Comparison of ENCODE assay signal across 23 cellular contexts in genomic region chr2:52194342-52194741, GRCh38.
"Had no signal": no experiment of that assay in that cellular context is flagged by ENCODE, and none has a peak within 500 bp of the region (broad histone marks: within the 10 kb centered on the region; RNA-seq: fewer than 3 reads in every experiment).

No MANE protein-coding gene starts in this region.

- FAIRE-seq: endometrium, islet of Langerhans, keratinocyte had no signal

- H3K9me3 ChIP-seq: esophagus squamous epithelium, gastroesophageal sphincter, heart left ventricle, lower lobe of right lung, mucosa of descending colon had no signal

- DNase-seq: effector CD8-positive, alpha-beta T cell; effector memory CD8-positive, alpha-beta T cell; endodermal cell; erythroblast; esophagus squamous epithelium; foreskin fibroblast; foreskin melanocyte; heart left ventricle; hippocampal formation; left cardiac atrium; left lung; left ventricle myocardium superior; lower lobe of right lung; mesenchymal stem cell; mucosa of descending colon; naive B cell had no signal

- H3K4me3 ChIP-seq: coronary artery, esophagus squamous epithelium, gastroesophageal sphincter, heart left ventricle, left lung, lower lobe of right lung, mucosa of descending colon had no signal

- H3K4me1 ChIP-seq: esophagus squamous epithelium, gastroesophageal sphincter, heart left ventricle, left lung, lower lobe of right lung had no signal

- H3K36me3 ChIP-seq: esophagus squamous epithelium, gastroesophageal sphincter, heart left ventricle, left lung, lower lobe of right lung had no signal

- H3K27ac ChIP-seq: coronary artery, epithelial cell of prostate, esophagus squamous epithelium, gastroesophageal sphincter, heart left ventricle, left lung, lower lobe of right lung had no signal

- H3K27me3 ChIP-seq: esophagus squamous epithelium, gastroesophageal sphincter, heart left ventricle, left lung had no signal

- ATAC-seq: effector memory CD8-positive, alpha-beta T cell; esophagus mucosa; gastroesophageal sphincter; heart left ventricle; left cardiac atrium; left lung; left ventricle myocardium superior; lower lobe of right lung; mucosa of descending colon had no signal
